ENCODE assay signal across 22 cellular contexts in genomic region chr6:29436730-29437129, GRCh38. TPM values are rescaled to one million over a fixed set of nuclear protein-coding genes. Genes with fewer than 3 reads are reported as not detected.
"Had no signal": no experiment of that assay in that cellular context is flagged by ENCODE, and none has a peak within 500 bp of the region (broad histone marks: within the 10 kb centered on the region; RNA-seq: fewer than 3 reads in every experiment).

No MANE protein-coding gene starts in this region.

RNA-seq across cellular contexts. Expression of gene OR10C1, which starts 2.4 kb away (rescaled TPM):
- total RNA-seq: activated CD4-positive, alpha-beta memory T cell treated with anti-CD3 and anti-CD28 coated beads, Interleukin-2, amount 10 ng/mL, durations not matched to agents 7 days and 5 days; activated CD4-positive, alpha-beta T cell treated with anti-CD3 and anti-CD28 coated beads, Interleukin-2, amount 10 ng/mL, durations not matched to agents 7 days and 5 days; activated T-cell treated with anti-CD3 and anti-CD28 coated beads, Interleukin-2, amount 50 U/mL, for 4 hours; activated T-helper 17 cell treated with anti-CD3 and anti-CD28 coated beads, Interleukin-2, amount 50 U/mL, for 72 hours; astrocyte; cardiac septum; cerebellum; dorsolateral prefrontal cortex; gastrocnemius medialis; hepatocyte; kidney; left colon; liver; mammary epithelial cell; naive thymus-derived CD4-positive, alpha-beta T cell; pancreas; prostate gland; sciatic nerve; thoracic aorta; uterus had no signal
- polyA plus RNA-seq: hepatocyte; immature natural killer cell; liver; mammary epithelial cell; naive thymus-derived CD4-positive, alpha-beta T cell; neural cell; pancreas had no signal

RNA-seq across cellular contexts. Expression of gene OR11A1, which starts 20.1 kb away (rescaled TPM):
- total RNA-seq: activated CD4-positive, alpha-beta memory T cell treated with anti-CD3 and anti-CD28 coated beads, Interleukin-2, amount 10 ng/mL, durations not matched to agents 7 days and 5 days; activated CD4-positive, alpha-beta T cell treated with anti-CD3 and anti-CD28 coated beads, Interleukin-2, amount 10 ng/mL, durations not matched to agents 7 days and 5 days; activated T-cell treated with anti-CD3 and anti-CD28 coated beads, Interleukin-2, amount 50 U/mL, for 4 hours; activated T-helper 17 cell treated with anti-CD3 and anti-CD28 coated beads, Interleukin-2, amount 50 U/mL, for 72 hours; astrocyte; cardiac septum; cerebellum; dorsolateral prefrontal cortex; gastrocnemius medialis; hepatocyte; kidney; left colon; liver; mammary epithelial cell; naive thymus-derived CD4-positive, alpha-beta T cell; pancreas; sciatic nerve; thoracic aorta; uterus had no signal
- polyA plus RNA-seq: hepatocyte; immature natural killer cell; liver; mammary epithelial cell; naive thymus-derived CD4-positive, alpha-beta T cell; neural cell; pancreas had no signal

RNA-seq across cellular contexts. Expression of gene OR2H1, which starts 20.2 kb away (rescaled TPM):
- total RNA-seq: activated CD4-positive, alpha-beta memory T cell treated with anti-CD3 and anti-CD28 coated beads, Interleukin-2, amount 10 ng/mL, durations not matched to agents 7 days and 5 days; activated CD4-positive, alpha-beta T cell treated with anti-CD3 and anti-CD28 coated beads, Interleukin-2, amount 10 ng/mL, durations not matched to agents 7 days and 5 days; activated T-cell treated with anti-CD3 and anti-CD28 coated beads, Interleukin-2, amount 50 U/mL, for 4 hours; activated T-helper 17 cell treated with anti-CD3 and anti-CD28 coated beads, Interleukin-2, amount 50 U/mL, for 72 hours; astrocyte; cardiac septum; cerebellum; dorsolateral prefrontal cortex; gastrocnemius medialis; hepatocyte; kidney; left colon; liver; mammary epithelial cell; naive thymus-derived CD4-positive, alpha-beta T cell; pancreas; sciatic nerve; thoracic aorta; uterus had no signal
- polyA plus RNA-seq: hepatocyte; immature natural killer cell; liver; mammary epithelial cell; naive thymus-derived CD4-positive, alpha-beta T cell; neural cell; pancreas had no signal

RNA-seq across cellular contexts. Expression of gene OR12D1, which starts 22.0 kb away (rescaled TPM):
- total RNA-seq: activated CD4-positive, alpha-beta memory T cell treated with anti-CD3 and anti-CD28 coated beads, Interleukin-2, amount 10 ng/mL, durations not matched to agents 7 days and 5 days; activated CD4-positive, alpha-beta T cell treated with anti-CD3 and anti-CD28 coated beads, Interleukin-2, amount 10 ng/mL, durations not matched to agents 7 days and 5 days; activated T-cell treated with anti-CD3 and anti-CD28 coated beads, Interleukin-2, amount 50 U/mL, for 4 hours; activated T-helper 17 cell treated with anti-CD3 and anti-CD28 coated beads, Interleukin-2, amount 50 U/mL, for 72 hours; astrocyte; cardiac septum; cerebellum; gastrocnemius medialis; hepatocyte; kidney; left colon; liver; mammary epithelial cell; naive thymus-derived CD4-positive, alpha-beta T cell; pancreas; prostate gland; sciatic nerve; thoracic aorta; uterus had no signal
- polyA plus RNA-seq: hepatocyte; immature natural killer cell; liver; mammary epithelial cell; naive thymus-derived CD4-positive, alpha-beta T cell; neural cell; pancreas had no signal

RNA-seq across cellular contexts. Expression of gene OR12D2, which starts 41.3 kb away (rescaled TPM):
- total RNA-seq: activated CD4-positive, alpha-beta memory T cell treated with anti-CD3 and anti-CD28 coated beads, Interleukin-2, amount 10 ng/mL, durations not matched to agents 7 days and 5 days; activated CD4-positive, alpha-beta T cell treated with anti-CD3 and anti-CD28 coated beads, Interleukin-2, amount 10 ng/mL, durations not matched to agents 7 days and 5 days; activated T-cell treated with anti-CD3 and anti-CD28 coated beads, Interleukin-2, amount 50 U/mL, for 4 hours; activated T-helper 17 cell treated with anti-CD3 and anti-CD28 coated beads, Interleukin-2, amount 50 U/mL, for 72 hours; astrocyte; cardiac septum; cerebellum; dorsolateral prefrontal cortex; gastrocnemius medialis; hepatocyte; kidney; left colon; liver; mammary epithelial cell; naive thymus-derived CD4-positive, alpha-beta T cell; pancreas; prostate gland; sciatic nerve; thoracic aorta; uterus had no signal
- polyA plus RNA-seq: hepatocyte; immature natural killer cell; liver; mammary epithelial cell; naive thymus-derived CD4-positive, alpha-beta T cell; neural cell; pancreas had no signal
